In genomic region chr16:75565640-75566039, GRCh38 we compare ENCODE assay signal across 8 cellular contexts. TPM values are rescaled to one million over a fixed set of nuclear protein-coding genes. Genes with fewer than 3 reads are reported as not detected.
DNase-seq lines count a peak whose midpoint lies in the region; ATAC-seq and TF ChIP-seq lines count a peak whose summit lies in the region.

No MANE protein-coding gene starts in this region.

- H3K27me3 ChIP-seq in gastrocnemius medialis, result no peaks in the 10 kb centered on the region

- DNase-seq in AG20443 (ENCODE audit: low spot score) (peak; percentile 16), SIG-M5 (lab: John Stamatoyannopoulos, UW) (peak; percentile 44), fibroblast of villous mesenchyme (ENCODE audit: low read depth) (no peak), gastrocnemius medialis (no peak), NAMALWA (ENCODE audit: low spot score) (no peak), pons (ENCODE audit: low spot score) (no peak), ACHN (no peak)

- H3K4me1 ChIP-seq in gastrocnemius medialis, result peaks cover 32 to 48% of the 10 kb centered on the region in 2 donors

- peak overlapping the region; percentile 81 to 92 (median 86) for H3K27ac ChIP-seq in gastrocnemius medialis

- H3K9me3 ChIP-seq in gastrocnemius medialis, result no peaks in the 10 kb centered on the region

- no peak for TF ChIP-seq POLR2A in gastrocnemius medialis (IDR thresholded peaks at IDR 0.05)

- TF ChIP-seq CTCF in fibroblast of villous mesenchyme (IDR thresholded peaks at IDR 0.05; ENCODE audit: insufficient read depth, low read depth, low read length) (no peak), gastrocnemius medialis (IDR thresholded peaks at IDR 0.05 in 4 of 5, conservative IDR thresholded peaks at IDR 0.05 in 1 of 5) (no peak)

- in situ Hi-C loops in gastrocnemius medialis (cut with MboI; ENCODE audit: low sequenced_read_pairs in 4 of 4), result loop anchor here in 1 of 4 donors (10.0 kb wide), 1 partner anchor 59 kb away; the partner anchor contains the start of gene ADAT1
- in situ Hi-C loops in ACHN (cut with HindIII; ENCODE audit: low pct_ligation_motif_present, low pct_unique_long_range_greater_than_20kb, low sequenced_read_pairs), result no loop called here

- ATAC-seq in GM21619 (IDR thresholded peaks at IDR 0.05; ENCODE audit: unreplicated experiment) (peak; percentile 3), gastrocnemius medialis (peak in 1 of 2 donors; percentile 21)

- H3K4me3 ChIP-seq in fibroblast of villous mesenchyme (ENCODE audit: low read depth, low read length), result peak overlapping the region; percentile 71
- H3K4me3 ChIP-seq in gastrocnemius medialis, result peak overlapping the region; percentile 89 to 98 (median 96)

- peaks cover 0 to 26% of the 10 kb centered on the region in 2 donors for H3K36me3 ChIP-seq in gastrocnemius medialis

- intact Hi-C loops in gastrocnemius medialis (cut with DNase I; ENCODE audit: low total_unique reads), result loop anchor here (1.0 to 5.0 kb wide), 4 partner anchors 49 to 103 kb away; partner anchors contain the start of genes ADAT1, KARS1, TERF2IP and TMEM170A

RNA-seq across cellular contexts. Expression of gene GABARAPL2, which starts 0.5 kb away (rescaled TPM):
- total RNA-seq in fibroblast of villous mesenchyme (25.4 and 36.3 TPM in 2 replicates), gastrocnemius medialis (100 to 1,000 TPM in 3 of 4 donors, 10 to 100 TPM in 1; 92.2 to 137 (median 117) TPM)

RNA-seq across cellular contexts. Expression of gene TMEM231, which starts 9.6 kb away (rescaled TPM):
- 12.1 and 13.5 TPM in 2 replicates for total RNA-seq in fibroblast of villous mesenchyme
- total RNA-seq in gastrocnemius medialis, result 1 to 10 TPM in 3 of 4 donors, under 1 TPM in 1; 0.76 to 2.3 (median 1.7) TPM

RNA-seq across cellular contexts. Expression of gene CHST5, which starts 29.7 kb away (rescaled TPM):
- total RNA-seq in fibroblast of villous mesenchyme, result under 0.01 TPM in 1 of 2 replicates, not detected in the other
- total RNA-seq in gastrocnemius medialis, result under 1 TPM in 1 of 4 donors, not detected in 3; 0.12 TPM

RNA-seq across cellular contexts. Expression of gene ADAT1, which starts 57.4 kb away (rescaled TPM):
- total RNA-seq in fibroblast of villous mesenchyme (69.9 and 83.8 TPM in 2 replicates), gastrocnemius medialis (10 to 100 TPM; 14.7 to 44.8 (median 19.0) TPM)

Comparison
In these comparisons a context has a peak if more than half of its experiments do, and no peak if none do; other contexts are left out.
1. DNase-seq: peak in AG20443 (single experiment) and SIG-M5 (single experiment); none in fibroblast of villous mesenchyme (single experiment), gastrocnemius medialis (0 of 2), NAMALWA (single experiment), pons (single experiment) and ACHN (single experiment).